In the genomic region with DNA sequence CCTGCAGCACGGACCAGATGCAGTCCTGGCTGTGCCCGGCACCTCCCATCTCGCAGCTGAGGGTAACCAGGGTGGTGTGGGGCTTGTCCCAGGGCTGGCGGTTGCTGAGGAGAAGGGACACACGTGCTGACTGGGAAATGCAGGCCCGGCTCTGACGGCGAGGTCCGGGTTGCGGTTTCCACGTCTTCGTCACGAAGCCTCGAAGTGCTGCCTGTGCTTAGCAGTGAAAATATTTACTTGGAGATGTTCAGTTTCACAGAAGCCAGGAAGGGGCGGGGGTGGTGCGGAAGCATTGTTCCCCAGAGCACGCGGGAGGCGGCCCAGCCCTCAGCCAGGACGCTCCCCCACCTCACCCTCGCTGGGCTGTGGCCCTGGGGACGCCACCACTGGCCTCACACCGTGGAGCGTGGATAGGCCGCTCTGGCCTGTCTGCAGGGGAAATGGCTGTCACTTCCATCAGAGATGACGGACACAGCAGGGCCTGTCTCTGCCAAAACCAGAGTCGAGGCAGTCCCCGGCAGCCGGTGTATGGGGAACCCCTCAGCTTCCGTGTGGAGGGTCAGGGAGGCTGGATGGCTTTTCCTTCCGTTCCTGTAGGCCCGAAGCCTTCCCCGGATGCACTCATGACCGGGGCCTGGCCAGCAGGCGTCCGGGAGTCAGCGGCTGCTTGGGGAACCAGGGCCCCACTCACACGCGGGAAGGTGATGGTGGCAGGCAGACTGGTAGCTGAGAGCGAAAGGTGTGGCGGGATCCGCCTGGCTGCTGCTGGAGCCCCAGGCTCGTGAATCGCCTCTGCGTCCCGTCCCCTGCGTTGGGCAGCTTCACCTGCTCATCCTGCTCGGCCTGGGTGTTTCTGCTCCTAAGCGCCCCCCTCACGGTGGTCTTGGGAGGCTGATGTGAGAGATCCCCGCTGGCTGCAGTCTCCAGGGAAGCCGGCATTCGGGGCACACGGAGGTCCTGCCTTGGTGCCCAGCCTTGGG, we compare ENCODE assay signal across 8 cellular contexts. TPM values are rescaled to one million over a fixed set of nuclear protein-coding genes. Genes with fewer than 3 reads are reported as not detected.
DNase-seq lines count a peak whose midpoint lies in the region; ATAC-seq and TF ChIP-seq lines count a peak whose summit lies in the region.

No MANE protein-coding gene starts in this region.

- BruUV-seq in IMR-90 (replicated peaks; lab: Mats Ljungman, UMichigan) = no TSS peak

- in situ Hi-C loops in IMR-90 (cut with MboI; ENCODE audit: low sequenced_read_pairs) = no loop called here

- H3K36me3 ChIP-seq in IMR-90 (ENCODE audit: control insufficient read depth, insufficient read depth, low read length) = no peaks in the 10 kb centered on the region

- H2BK20ac ChIP-seq in IMR-90 (ENCODE audit: low read depth, low read length) = no peak overlapping the region

- POLR2A ChIA-PET in IMR-90 (lab: Charles Lee; ENCODE audit: unreplicated experiment) = no interaction called here

- peaks cover 13% of the 10 kb centered on the region for H3K9me1 ChIP-seq in IMR-90 (ENCODE audit: insufficient read depth, low read length)

- H2BK120ac ChIP-seq in IMR-90 (ENCODE audit: low read depth, low read length) = peak overlapping the region; percentile 8; the same call in 1 of the 2 replicates

- TF ChIP-seq CTCF in IMR-90 (conservative IDR thresholded peaks at IDR 0.05; ENCODE audit: low read depth, low read length) = no peak

- H3K4ac ChIP-seq in IMR-90 (ENCODE audit: low read depth, low read length) = no peak overlapping the region

- no peak for DNase-seq in IMR-90
- DNase-seq in activated effector memory CD4-positive, alpha-beta T cell treated with anti-CD3 and anti-CD28 coated beads, Interleukin-2, amount 50 U/mL, for 16 hours = peak; percentile 83
- DNase-seq in immature natural killer cell = peak; percentile 28 to 45 (median 37)
- DNase-seq in stimulated activated CD4-positive, alpha-beta T cell treated with anti-CD3 and anti-CD28 coated beads, Interleukin-4, amount 100 ng/mL, for 24 hours = peak; percentile 63
- DNase-seq in HT-29 (ENCODE audit: low spot score) = no peak
- DNase-seq in SW480 (ENCODE audit: low spot score) = no peak
- DNase-seq in AG08396 (ENCODE audit: low spot score) = no peak

- peak overlapping the region; percentile 19 for H2AFZ ChIP-seq in IMR-90 (replicated peaks; ENCODE audit: low read length, poor library complexity)

- peak overlapping the region; percentile 60 for H2AK5ac ChIP-seq in IMR-90 (ENCODE audit: low read depth, low read length)

- TF ChIP-seq RAD21 in IMR-90 (IDR thresholded peaks at IDR 0.05; ENCODE audit: low read length) = no peak

- H3K36me3 Mint-ChIP-seq in immature natural killer cell = no peaks in the 10 kb centered on the region

- intact Hi-C loops in IMR-90 (cut with micrococcal nuclease) = no loop called here

- H3K4me3 Mint-ChIP-seq in immature natural killer cell = no peak overlapping the region

- TF ChIP-seq POLR2A in IMR-90 (IDR thresholded peaks at IDR 0.05; ENCODE audit: low read depth, low read length) = no peak

- no peaks in the 10 kb centered on the region; the same call in 1 of the 2 replicates for H4K20me1 ChIP-seq in IMR-90 (ENCODE audit: insufficient read depth, low read length)

- H3K9me3 Mint-ChIP-seq in immature natural killer cell = no peaks in the 10 kb centered on the region

- H2AK9ac ChIP-seq in IMR-90 (replicated peaks; ENCODE audit: low read depth, low read length, poor library complexity) = peak overlapping the region; percentile 44

- H3K4me2 ChIP-seq in IMR-90 (ENCODE audit: low read depth, low read length) = no peak overlapping the region

- H2BK5ac ChIP-seq in IMR-90 (ENCODE audit: low read depth, low read length, poor library complexity, severe bottlenecking) = no peak overlapping the region

- 91% methylated on average over 26 of the region's 54 CpGs; no CpG with 5 or more reads in 1 of the 2 experiments for WGBS in IMR-90 (ENCODE audit: extremely low coverage in 2 of 2, insufficient read length in 1 of 2), 2 experiments

- no peak overlapping the region for H4K8ac ChIP-seq in IMR-90 (ENCODE audit: low read depth in 2 of 2, low read length in 2 of 2)

- H3K4me3 ChIP-seq in IMR-90 (ENCODE audit: insufficient read depth, low read depth, low read length) = no peak overlapping the region

- ATAC-seq in IMR-90 (ENCODE audit: low read depth) = no peak
- no peak for ATAC-seq in HG02623 (IDR thresholded peaks at IDR 0.05; ENCODE audit: unreplicated experiment)

- H3K4me1 ChIP-seq in IMR-90 (ENCODE audit: control insufficient read depth, insufficient read depth, low read length) = peaks cover 27% of the 10 kb centered on the region

- peaks cover 2 to 30% of the 10 kb centered on the region in 2 experiments; a peak in 3 of 4 replicates for H3K79me1 ChIP-seq in IMR-90 (ENCODE audit: low read depth in 1 of 2, low read length in 2 of 2)

- no peak overlapping the region for H3K56ac ChIP-seq in IMR-90 (ENCODE audit: extremely low read depth, insufficient read depth, low read length)

- H3K27ac ChIP-seq in IMR-90 (ENCODE audit: insufficient read depth, low read length) = no peak overlapping the region

- no peaks in the 10 kb centered on the region for H3K27me3 ChIP-seq in IMR-90 (ENCODE audit: control insufficient read depth, insufficient read depth, low read length)

- dilution Hi-C loops in IMR-90 (cut with HindIII; ENCODE audit: low sequenced_read_pairs, unreplicated experiment) = no loop called here

- H4K5ac ChIP-seq in IMR-90 (ENCODE audit: low read depth, low read length) = no peak overlapping the region

- no peak overlapping the region for H3K14ac ChIP-seq in IMR-90 (replicated peaks; ENCODE audit: low read depth, low read length)

- peak overlapping the region in 1 of 6 donors; percentile 20 for H3K27ac Mint-ChIP-seq in immature natural killer cell

- no peaks in the 10 kb centered on the region for H3K4me1 Mint-ChIP-seq in immature natural killer cell

- no peak overlapping the region for H3K18ac ChIP-seq in IMR-90 (ENCODE audit: low read depth, low read length)

- H3K9ac ChIP-seq in IMR-90 (ENCODE audit: low read depth, low read length) = no peak overlapping the region

- H3K9me3 ChIP-seq in IMR-90 (ENCODE audit: control insufficient read depth, insufficient read depth, low read length) = no peaks in the 10 kb centered on the region

- H3K27me3 Mint-ChIP-seq in immature natural killer cell (ENCODE audit: low read depth in 3 of 3) = peaks cover 0 to 7% (median 1%) of the 10 kb centered on the region in 3 donors

- H3K23ac ChIP-seq in IMR-90 (ENCODE audit: low read depth, low read length) = no peak overlapping the region

- H4K91ac ChIP-seq in IMR-90 (ENCODE audit: insufficient read depth, low read depth, low read length) = no peak overlapping the region

- no peak overlapping the region for H2BK15ac ChIP-seq in IMR-90 (ENCODE audit: low read depth, low read length)

- CTCF ChIA-PET in IMR-90 (lab: Yijun Ruan, JAX) = no interaction called here

TF ChIP-seq in IMR-90, 13 proteins besides CTCF, POLR2A, EP300 and RAD21:
- no peak for TF ChIP-seq MAFK (IDR thresholded peaks at IDR 0.05; ENCODE audit: low read depth, low read length)
- no peak for TF ChIP-seq MXI1 (IDR thresholded peaks at IDR 0.05; ENCODE audit: borderline replicate concordance, low read depth, low read length)
- TF ChIP-seq CHD1 (IDR thresholded peaks at IDR 0.05; ENCODE audit: low read depth, low read length) = no peak
- no peak for TF ChIP-seq BHLHE40 (IDR thresholded peaks at IDR 0.05; ENCODE audit: low read depth, low read length)
- no peak for TF ChIP-seq RCOR1 (IDR thresholded peaks at IDR 0.05; ENCODE audit: insufficient replicate concordance, low read length)
- no peak for TF ChIP-seq NFE2L2 (IDR thresholded peaks at IDR 0.05; ENCODE audit: low read depth, low read length)
- no peak for TF ChIP-seq FOS (IDR thresholded peaks at IDR 0.05; ENCODE audit: low read depth, low read length)
- TF ChIP-seq, protein P1, sequence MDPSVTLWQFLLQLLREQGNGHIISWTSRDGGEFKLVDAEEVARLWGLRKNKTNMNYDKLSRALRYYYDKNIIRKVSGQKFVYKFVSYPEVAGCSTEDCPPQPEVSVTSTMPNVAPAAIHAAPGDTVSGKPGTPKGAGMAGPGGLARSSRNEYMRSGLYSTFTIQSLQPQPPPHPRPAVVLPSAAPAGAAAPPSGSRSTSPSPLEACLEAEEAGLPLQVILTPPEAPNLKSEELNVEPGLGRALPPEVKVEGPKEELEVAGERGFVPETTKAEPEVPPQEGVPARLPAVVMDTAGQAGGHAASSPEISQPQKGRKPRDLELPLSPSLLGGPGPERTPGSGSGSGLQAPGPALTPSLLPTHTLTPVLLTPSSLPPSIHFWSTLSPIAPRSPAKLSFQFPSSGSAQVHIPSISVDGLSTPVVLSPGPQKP (IDR thresholded peaks at IDR 0.05; ENCODE audit: borderline replicate concordance, low read depth, low read length) = no peak
- TF ChIP-seq, protein P2, sequence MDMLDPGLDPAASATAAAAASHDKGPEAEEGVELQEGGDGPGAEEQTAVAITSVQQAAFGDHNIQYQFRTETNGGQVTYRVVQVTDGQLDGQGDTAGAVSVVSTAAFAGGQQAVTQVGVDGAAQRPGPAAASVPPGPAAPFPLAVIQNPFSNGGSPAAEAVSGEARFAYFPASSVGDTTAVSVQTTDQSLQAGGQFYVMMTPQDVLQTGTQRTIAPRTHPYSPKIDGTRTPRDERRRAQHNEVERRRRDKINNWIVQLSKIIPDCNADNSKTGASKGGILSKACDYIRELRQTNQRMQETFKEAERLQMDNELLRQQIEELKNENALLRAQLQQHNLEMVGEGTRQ (IDR thresholded peaks at IDR 0.05; ENCODE audit: low read depth, low read length) = no peak
- TF ChIP-seq MAZ (IDR thresholded peaks at IDR 0.05; ENCODE audit: borderline replicate concordance, low read depth, low read length) = no peak
- TF ChIP-seq SMC3 (IDR thresholded peaks at IDR 0.05; ENCODE audit: low read depth, low read length) = no peak
- TF ChIP-seq CEBPB (IDR thresholded peaks at IDR 0.05; ENCODE audit: low read depth, low read length) = no peak
- TF ChIP-seq RFX5 (IDR thresholded peaks at IDR 0.05; ENCODE audit: low read depth, low read length) = no peak
TF ChIP-seq in IMR-90: peak in this region for 0.

RNA-seq across cellular contexts. Expression of a gene that starts 14.7 kb away (rescaled TPM):
- total RNA-seq in IMR-90 (2012; rRNA removed) = 18.8 and 23.9 TPM in 2 replicates
- 58.5 and 59.3 TPM in 2 replicates for polyA plus RNA-seq in IMR-90 (2012; rRNA removed)
- 46.5 and 53.6 TPM in 2 replicates for polyA plus RNA-seq in IMR-90 (2012; cell fraction: cytosol; rRNA removed)
- 236 and 251 TPM in 2 replicates for polyA plus RNA-seq in IMR-90 (2012; cell fraction: nucleus; rRNA removed; ENCODE audit: low replicate concordance)
- 1 to 10 TPM; 1.1 to 5.2 (median 4.7) TPM for polyA plus RNA-seq in immature natural killer cell
- total RNA-seq in HT-29 (2014; rRNA removed; shearing (Covaris generic)) = 19.3 and 21.7 TPM in 2 replicates

Comparison
In these comparisons a context has a peak if more than half of its experiments do, and no peak if none do; other contexts are left out.
1. DNase-seq: peak in activated effector memory CD4-positive, alpha-beta T cell treated with anti-CD3 and anti-CD28 coated beads, Interleukin-2, amount 50 U/mL, for 16 hours (single experiment), immature natural killer cell (3 of 3) and stimulated activated CD4-positive, alpha-beta T cell treated with anti-CD3 and anti-CD28 coated beads, Interleukin-4, amount 100 ng/mL, for 24 hours (single experiment); none in IMR-90 (single experiment), HT-29 (single experiment), SW480 (single experiment) and AG08396 (single experiment).